Comparison of ENCODE assay signal across 10 cellular contexts in the genomic region with DNA sequence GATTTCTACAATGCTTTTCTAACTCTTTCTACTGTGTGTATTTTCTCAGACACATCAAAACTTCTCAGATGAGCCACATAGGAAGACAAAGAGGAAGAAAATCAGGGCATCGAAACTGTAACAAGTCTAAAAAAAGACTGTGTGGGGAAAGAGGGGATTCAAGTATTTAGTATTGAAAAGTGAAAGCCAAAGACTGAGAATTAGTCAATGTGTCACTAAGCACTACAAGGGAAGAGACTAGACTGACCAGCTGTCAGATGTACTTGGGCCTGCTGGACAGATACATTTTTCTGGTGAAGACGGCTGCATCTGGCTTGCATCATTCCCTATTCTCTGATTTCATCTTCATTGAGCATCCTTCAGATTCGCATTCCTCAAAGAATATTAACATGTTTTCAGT. TPM values are rescaled to one million over a fixed set of nuclear protein-coding genes. Genes with fewer than 3 reads are reported as not detected.
DNase-seq lines count a peak whose midpoint lies in the region; ATAC-seq lines count a peak whose summit lies in the region.
"Had no signal": no experiment of that assay in that cellular context is flagged by ENCODE, and none has a peak within 500 bp of the region (broad histone marks: within the 10 kb centered on the region; RNA-seq: fewer than 3 reads in every experiment).

No MANE protein-coding gene starts in this region.

- peak; percentile 26 for DNase-seq in mesenchymal stem cell
- DNase-seq in naive thymus-derived CD4-positive, alpha-beta T cell, result no peak
- no peak for DNase-seq in Kasumi-1 (lab: John Stamatoyannopoulos, UW)
- no peak for DNase-seq in iPS-NIHi7 (ENCODE audit: extremely low spot score)
- no peak for DNase-seq in superior temporal gyrus (ENCODE audit: extremely low spot score)
- DNase-seq: activated CD4-positive, alpha-beta T cell treated with anti-CD3 and anti-CD28 coated beads, Interleukin-2, amount 50 U/mL, for 4 hours had no signal

- no peak overlapping the region for H3K4me2 ChIP-seq in mesenchymal stem cell (ENCODE audit: low read length, poor library complexity, severe bottlenecking)

- no peak overlapping the region for H3K23ac ChIP-seq in mesenchymal stem cell (ENCODE audit: low read length in 2 of 2)

- H3K14ac ChIP-seq in mesenchymal stem cell (ENCODE audit: low read length in 2 of 2), result no peak overlapping the region

- H3K4me1 Mint-ChIP-seq in naive thymus-derived CD4-positive, alpha-beta T cell, result peaks cover 0 to 5% (median 0%) of the 10 kb centered on the region in 7 donors

- H3K27ac ChIP-seq in mesenchymal stem cell (ENCODE audit: low read length, poor library complexity, severe bottlenecking), result no peak overlapping the region
- H3K27ac ChIP-seq in naive thymus-derived CD4-positive, alpha-beta T cell (ENCODE audit: low read depth, low read length), result no peak overlapping the region
- H3K27ac ChIP-seq: gastroesophageal sphincter had no signal

- no peak overlapping the region for H4K91ac ChIP-seq in mesenchymal stem cell (ENCODE audit: low read length)

- 85% methylated on average over 2 of the region's 3 CpGs for WGBS in mesenchymal stem cell

- no peaks in the 10 kb centered on the region for H3K27me3 ChIP-seq in mesenchymal stem cell (ENCODE audit: control insufficient read depth in 1 of 2, insufficient read depth in 1 of 2, low read length in 2 of 2)
- H3K27me3 ChIP-seq in naive thymus-derived CD4-positive, alpha-beta T cell (ENCODE audit: control insufficient read depth in 2 of 2, insufficient read depth in 2 of 2, low read length in 2 of 2), result no peaks in the 10 kb centered on the region
- H3K27me3 ChIP-seq: gastroesophageal sphincter had no signal

- H3K4me3 Mint-ChIP-seq in naive thymus-derived CD4-positive, alpha-beta T cell, result no peak overlapping the region

- no peak overlapping the region for H3K9ac ChIP-seq in mesenchymal stem cell (ENCODE audit: low read length)

- H3K4me3 ChIP-seq in mesenchymal stem cell (ENCODE audit: insufficient read depth in 1 of 2, low read depth in 1 of 2, low read length in 2 of 2), result no peak overlapping the region
- no peak overlapping the region for H3K4me3 ChIP-seq in naive thymus-derived CD4-positive, alpha-beta T cell (ENCODE audit: low read length)
- H3K4me3 ChIP-seq: gastroesophageal sphincter had no signal

- no peak overlapping the region for H4K8ac ChIP-seq in mesenchymal stem cell (ENCODE audit: low read length)

- H3K36me3 ChIP-seq in mesenchymal stem cell (ENCODE audit: control insufficient read depth in 1 of 2, insufficient read depth in 2 of 2, low read depth in 1 of 2, low read length in 2 of 2), result no peaks in the 10 kb centered on the region
- H3K36me3 ChIP-seq in naive thymus-derived CD4-positive, alpha-beta T cell (ENCODE audit: control insufficient read depth in 2 of 3, insufficient read depth in 3 of 3, low read length in 3 of 3), result no peaks in the 10 kb centered on the region
- H3K36me3 ChIP-seq: gastroesophageal sphincter had no signal

- H3K9me3 Mint-ChIP-seq in naive thymus-derived CD4-positive, alpha-beta T cell, result peaks cover 0 to 3% (median 0%) of the 10 kb centered on the region in 11 donors

- H2BK15ac ChIP-seq in mesenchymal stem cell (ENCODE audit: low read depth, poor library complexity, severe bottlenecking), result no peak overlapping the region

- H3K27me3 Mint-ChIP-seq in naive thymus-derived CD4-positive, alpha-beta T cell, result peaks cover 0 to 18% (median 9%) of the 10 kb centered on the region in 5 donors

- no peaks in the 10 kb centered on the region for H3K4me1 ChIP-seq in mesenchymal stem cell (ENCODE audit: control insufficient read depth, insufficient read depth, low read depth, low read length)
- no peaks in the 10 kb centered on the region for H3K4me1 ChIP-seq in naive thymus-derived CD4-positive, alpha-beta T cell (ENCODE audit: control insufficient read depth in 2 of 2, insufficient read depth in 2 of 2, low read length in 2 of 2)
- H3K4me1 ChIP-seq: gastroesophageal sphincter had no signal

- no peaks in the 10 kb centered on the region for H3K36me3 Mint-ChIP-seq in naive thymus-derived CD4-positive, alpha-beta T cell

- POLR2A ChIA-PET in naive thymus-derived CD4-positive, alpha-beta T cell (lab: Charles Lee), result no interaction called here

- CTCF ChIA-PET in naive thymus-derived CD4-positive, alpha-beta T cell (lab: Charles Lee), result no interaction called here

- no peak overlapping the region for H3K4ac ChIP-seq in mesenchymal stem cell (ENCODE audit: low read depth in 1 of 2, low read length in 2 of 2)

- no peaks in the 10 kb centered on the region for H3K9me3 ChIP-seq in mesenchymal stem cell (ENCODE audit: control insufficient read depth, low read length)
- H3K9me3 ChIP-seq in naive thymus-derived CD4-positive, alpha-beta T cell (ENCODE audit: control insufficient read depth in 2 of 3, low read length in 3 of 3), result no peaks in the 10 kb centered on the region
- H3K9me3 ChIP-seq: gastroesophageal sphincter had no signal

- intact Hi-C loops in naive thymus-derived CD4-positive, alpha-beta T cell (cut with micrococcal nuclease), result no loop called here

- no peak overlapping the region for H2BK120ac ChIP-seq in mesenchymal stem cell (ENCODE audit: low read depth, low read length)

- H3K27ac Mint-ChIP-seq in naive thymus-derived CD4-positive, alpha-beta T cell, result no peak overlapping the region

- ATAC-seq in GM18858 (IDR thresholded peaks at IDR 0.05; ENCODE audit: unreplicated experiment), result peak; percentile 88
- ATAC-seq in GM21619 (IDR thresholded peaks at IDR 0.05; ENCODE audit: unreplicated experiment), result peak; percentile 92
- peak; percentile 94 for ATAC-seq in HG03378 (IDR thresholded peaks at IDR 0.05; ENCODE audit: unreplicated experiment)
- no peak for ATAC-seq in naive thymus-derived CD4-positive, alpha-beta T cell
- ATAC-seq: gastroesophageal sphincter had no signal

- H3K79me1 ChIP-seq in mesenchymal stem cell (replicated peaks; ENCODE audit: low read length, poor library complexity, severe bottlenecking), result no peaks in the 10 kb centered on the region

- H2BK12ac ChIP-seq in mesenchymal stem cell (ENCODE audit: low read length in 2 of 2), result no peak overlapping the region

- no peak overlapping the region for H3K18ac ChIP-seq in mesenchymal stem cell (ENCODE audit: low read depth in 1 of 2, low read length in 2 of 2)

- no peak overlapping the region for H2AK5ac ChIP-seq in mesenchymal stem cell (ENCODE audit: low read length, severe bottlenecking)

- H2AFZ ChIP-seq in mesenchymal stem cell (ENCODE audit: low read depth, low read length), result no peak overlapping the region

- H2BK5ac ChIP-seq in mesenchymal stem cell (ENCODE audit: low read depth, low read length, poor library complexity, severe bottlenecking), result no peak overlapping the region

RNA-seq across cellular contexts. Expression of gene COMMD6, which starts 25.4 kb away (rescaled TPM):
- 298 TPM for polyA plus RNA-seq in mesenchymal stem cell (2013, experiment 1 of 2)
- polyA plus RNA-seq in mesenchymal stem cell (2013, experiment 2 of 2), result 293 TPM
- total RNA-seq in naive thymus-derived CD4-positive, alpha-beta T cell, result 100 to 1,000 TPM; 133 to 241 (median 205) TPM
- polyA plus RNA-seq in naive thymus-derived CD4-positive, alpha-beta T cell, result 100 to 1,000 TPM; 440 to 690 TPM

RNA-seq across cellular contexts. Expression of gene TBC1D4, which starts 30.3 kb away (rescaled TPM):
- 8.0 TPM for polyA plus RNA-seq in mesenchymal stem cell (2013, experiment 1 of 2)
- polyA plus RNA-seq in mesenchymal stem cell (2013, experiment 2 of 2), result 6.4 TPM
- total RNA-seq in naive thymus-derived CD4-positive, alpha-beta T cell, result 10 to 100 TPM; 12.4 to 73.8 (median 42.8) TPM
- polyA plus RNA-seq in naive thymus-derived CD4-positive, alpha-beta T cell, result 10 to 100 TPM; 17.4 to 20.5 TPM

RNA-seq across cellular contexts. Expression of gene UCHL3, which starts 37.3 kb away (rescaled TPM):
- polyA plus RNA-seq in mesenchymal stem cell (2013, experiment 1 of 2), result 46.6 TPM
- polyA plus RNA-seq in mesenchymal stem cell (2013, experiment 2 of 2), result 50.5 TPM
- 10 to 100 TPM; 18.6 to 35.8 (median 20.6) TPM for total RNA-seq in naive thymus-derived CD4-positive, alpha-beta T cell
- 10 to 100 TPM; 49.4 to 60.0 TPM for polyA plus RNA-seq in naive thymus-derived CD4-positive, alpha-beta T cell
